In the genomic region with DNA sequence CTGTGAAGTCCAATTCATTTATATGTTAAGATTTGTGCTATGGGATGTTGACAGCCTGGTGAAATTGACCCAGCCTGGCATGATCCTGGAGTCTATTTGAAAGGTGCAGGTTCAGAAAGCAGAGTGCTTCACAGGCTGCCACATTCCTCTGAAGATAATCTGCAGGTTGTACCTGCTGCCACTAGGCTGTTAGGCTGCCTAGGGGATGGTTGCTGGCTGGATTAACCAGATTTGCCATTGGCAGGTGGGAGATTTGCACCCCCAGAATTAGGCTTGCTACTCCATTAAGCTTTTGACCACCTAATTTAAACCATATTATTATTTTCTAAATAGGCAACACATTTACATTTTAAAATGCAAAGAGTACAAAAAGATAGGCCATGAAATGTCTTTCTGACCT, we compare ENCODE assay signal across 1 cellular context.
TF ChIP-seq lines count a peak whose summit lies in the region.

No MANE protein-coding gene starts in this region.

TF ChIP-seq in WTC11, 78 proteins besides CTCF, POLR2A, EP300 and RAD21 (continued from another document):
- TF ChIP-seq, protein P1, sequence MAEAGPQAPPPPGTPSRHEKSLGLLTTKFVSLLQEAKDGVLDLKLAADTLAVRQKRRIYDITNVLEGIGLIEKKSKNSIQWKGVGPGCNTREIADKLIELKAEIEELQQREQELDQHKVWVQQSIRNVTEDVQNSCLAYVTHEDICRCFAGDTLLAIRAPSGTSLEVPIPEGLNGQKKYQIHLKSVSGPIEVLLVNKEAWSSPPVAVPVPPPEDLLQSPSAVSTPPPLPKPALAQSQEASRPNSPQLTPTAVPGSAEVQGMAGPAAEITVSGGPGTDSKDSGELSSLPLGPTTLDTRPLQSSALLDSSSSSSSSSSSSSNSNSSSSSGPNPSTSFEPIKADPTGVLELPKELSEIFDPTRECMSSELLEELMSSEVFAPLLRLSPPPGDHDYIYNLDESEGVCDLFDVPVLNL (CRISPR knock-in tag; IDR thresholded peaks at IDR 0.05; ENCODE audit: borderline replicate concordance, low read depth): no peak
- TF ChIP-seq RORB (CRISPR knock-in tag; IDR thresholded peaks at IDR 0.05) (no peak), NR3C1 (CRISPR knock-in tag; conservative IDR thresholded peaks at IDR 0.05; ENCODE audit: low read depth) (no peak), SOX15 (CRISPR knock-in tag; IDR thresholded peaks at IDR 0.05) (no peak), TEAD1 (CRISPR knock-in tag; IDR thresholded peaks at IDR 0.05) (no peak)
- TF ChIP-seq, protein P2, sequence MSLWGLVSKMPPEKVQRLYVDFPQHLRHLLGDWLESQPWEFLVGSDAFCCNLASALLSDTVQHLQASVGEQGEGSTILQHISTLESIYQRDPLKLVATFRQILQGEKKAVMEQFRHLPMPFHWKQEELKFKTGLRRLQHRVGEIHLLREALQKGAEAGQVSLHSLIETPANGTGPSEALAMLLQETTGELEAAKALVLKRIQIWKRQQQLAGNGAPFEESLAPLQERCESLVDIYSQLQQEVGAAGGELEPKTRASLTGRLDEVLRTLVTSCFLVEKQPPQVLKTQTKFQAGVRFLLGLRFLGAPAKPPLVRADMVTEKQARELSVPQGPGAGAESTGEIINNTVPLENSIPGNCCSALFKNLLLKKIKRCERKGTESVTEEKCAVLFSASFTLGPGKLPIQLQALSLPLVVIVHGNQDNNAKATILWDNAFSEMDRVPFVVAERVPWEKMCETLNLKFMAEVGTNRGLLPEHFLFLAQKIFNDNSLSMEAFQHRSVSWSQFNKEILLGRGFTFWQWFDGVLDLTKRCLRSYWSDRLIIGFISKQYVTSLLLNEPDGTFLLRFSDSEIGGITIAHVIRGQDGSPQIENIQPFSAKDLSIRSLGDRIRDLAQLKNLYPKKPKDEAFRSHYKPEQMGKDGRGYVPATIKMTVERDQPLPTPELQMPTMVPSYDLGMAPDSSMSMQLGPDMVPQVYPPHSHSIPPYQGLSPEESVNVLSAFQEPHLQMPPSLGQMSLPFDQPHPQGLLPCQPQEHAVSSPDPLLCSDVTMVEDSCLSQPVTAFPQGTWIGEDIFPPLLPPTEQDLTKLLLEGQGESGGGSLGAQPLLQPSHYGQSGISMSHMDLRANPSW (CRISPR knock-in tag; conservative IDR thresholded peaks at IDR 0.05; ENCODE audit: low read depth): no peak
- TF ChIP-seq, protein P3, sequence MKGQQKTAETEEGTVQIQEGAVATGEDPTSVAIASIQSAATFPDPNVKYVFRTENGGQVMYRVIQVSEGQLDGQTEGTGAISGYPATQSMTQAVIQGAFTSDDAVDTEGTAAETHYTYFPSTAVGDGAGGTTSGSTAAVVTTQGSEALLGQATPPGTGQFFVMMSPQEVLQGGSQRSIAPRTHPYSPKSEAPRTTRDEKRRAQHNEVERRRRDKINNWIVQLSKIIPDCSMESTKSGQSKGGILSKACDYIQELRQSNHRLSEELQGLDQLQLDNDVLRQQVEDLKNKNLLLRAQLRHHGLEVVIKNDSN (CRISPR knock-in tag; IDR thresholded peaks at IDR 0.05): no peak
- TF ChIP-seq, protein P4, sequence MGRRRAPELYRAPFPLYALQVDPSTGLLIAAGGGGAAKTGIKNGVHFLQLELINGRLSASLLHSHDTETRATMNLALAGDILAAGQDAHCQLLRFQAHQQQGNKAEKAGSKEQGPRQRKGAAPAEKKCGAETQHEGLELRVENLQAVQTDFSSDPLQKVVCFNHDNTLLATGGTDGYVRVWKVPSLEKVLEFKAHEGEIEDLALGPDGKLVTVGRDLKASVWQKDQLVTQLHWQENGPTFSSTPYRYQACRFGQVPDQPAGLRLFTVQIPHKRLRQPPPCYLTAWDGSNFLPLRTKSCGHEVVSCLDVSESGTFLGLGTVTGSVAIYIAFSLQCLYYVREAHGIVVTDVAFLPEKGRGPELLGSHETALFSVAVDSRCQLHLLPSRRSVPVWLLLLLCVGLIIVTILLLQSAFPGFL (CRISPR knock-in tag; IDR thresholded peaks at IDR 0.05; ENCODE audit: borderline replicate concordance): no peak
